1 cellular context compared by ENCODE assay signal in genomic region chr15:42275780-42276395, GRCh38.
TF ChIP-seq lines count a peak whose summit lies in the region.

No MANE protein-coding gene starts in this region.

TF ChIP-seq in GM23338, 12 proteins besides CTCF, POLR2A, EP300 and RAD21 (continued from another document):
- TF ChIP-seq ZNF462 (CRISPR knock-in tag; IDR thresholded peaks at IDR 0.05) (no peak), EZH2phosphoT487 (IDR thresholded peaks at IDR 0.05; ENCODE audit: unreplicated experiment) (no peak), JUNB (IDR thresholded peaks at IDR 0.05; ENCODE audit: unreplicated experiment) (no peak)
